Comparison of ENCODE assay signal across 8 cellular contexts in genomic region chr16:75647492-75648264, GRCh38. TPM values are rescaled to one million over a fixed set of nuclear protein-coding genes. Genes with fewer than 3 reads are reported as not detected.
DNase-seq lines count a peak whose midpoint lies in the region; ATAC-seq, FAIRE-seq and TF ChIP-seq lines count a peak whose summit lies in the region.

TSS of gene KARS1 (minus strand) at chr16:75647665. CDS start at chr16:75647639, 26 bp downstream.
TSS of gene TERF2IP (plus strand) at chr16:75647773. CDS start at chr16:75647883, 110 bp downstream.

- TF ChIP-seq CTCF in A549 (IDR thresholded peaks at IDR 0.05), result no peak
- no peak for TF ChIP-seq CTCF in VCaP (conservative IDR thresholded peaks at IDR 0.05)
- TF ChIP-seq CTCF in breast epithelium (IDR thresholded peaks at IDR 0.05), result no peak

- POLR2A ChIA-PET in A549 (lab: Yijun Ruan, JAX), result interaction anchor here (0.6 to 2.1 kb wide), 9 partner anchors 9 to 131 kb away, joined by 3 to 17 read pairs (median 4); partner anchors contain the start of genes ADAT1 and GABARAPL2

- H3K9me3 ChIP-seq in A549, result no peaks in the 10 kb centered on the region
- no peaks in the 10 kb centered on the region for H3K9me3 ChIP-seq in breast epithelium
- no peaks in the 10 kb centered on the region for H3K9me3 ChIP-seq in iPS-18c (ENCODE audit: control insufficient read depth, insufficient read depth, low read length)

- DNase-seq in A549 (ENCODE audit: low read depth in 1 of 2, low spot score in 1 of 2) (peak; percentile 94), NCI-H2171 treated with DMSO at 0.1 percent for 48 hours (lab: John Stamatoyannopoulos, UW) (peak; percentile 95), breast epithelium (ENCODE audit: low spot score in 2 of 2) (peak; percentile 92 to 93)

- peaks cover 22% of the 10 kb centered on the region; the same call in 2 of the 3 replicates for H3K4me1 ChIP-seq in A549
- peaks cover 0 to 34% of the 10 kb centered on the region in 2 donors for H3K4me1 ChIP-seq in breast epithelium

- peak within 1 kb of the TSS; percentile 71 for H3K4me3 ChIP-seq in A549
- peak within 1 kb of the TSS; percentile 86 to 100 (median 87) for H3K4me3 ChIP-seq in breast epithelium
- peak within 1 kb of the TSS; percentile 98 for H3K4me3 ChIP-seq in iPS-18c (ENCODE audit: insufficient read depth, low read depth, low read length)
- H3K4me3 ChIP-seq in skin epidermis, result peak within 1 kb of the TSS; percentile 89 to 100 (median 95)

- 3% methylated on average over 52 of the region's 76 CpGs for WGBS in A549 (ENCODE audit: missing lambda C conversion rate)

- FAIRE-seq in A549 (lab: Jason Lieb, UNC), result no peak

- CTCF ChIA-PET in A549 (lab: Yijun Ruan, JAX), result interaction anchor here (0.8 to 2.2 kb wide), 4 partner anchors 11 to 183 kb away, joined by 3 to 7 read pairs (median 4); partner anchors contain the start of gene TMEM170A

- ATAC-seq in A549, result peak; percentile 94 to 97
- peak; percentile 81 for ATAC-seq in GM18867 (IDR thresholded peaks at IDR 0.05; ENCODE audit: unreplicated experiment)
- peak; percentile 83 for ATAC-seq in HG03103 (IDR thresholded peaks at IDR 0.05; ENCODE audit: low read depth, unreplicated experiment)

- no peaks in the 10 kb centered on the region for H3K27me3 ChIP-seq in breast epithelium

- peak; percentile 90 for TF ChIP-seq POLR2A in A549 (IDR thresholded peaks at IDR 0.05; ENCODE audit: low read length)
- TF ChIP-seq POLR2A in breast epithelium (IDR thresholded peaks at IDR 0.05), result peak; percentile 90

- H3K27ac ChIP-seq in A549, result peak within 1 kb of the TSS; percentile 92 to 96
- H3K27ac ChIP-seq in VCaP, result peak within 1 kb of the TSS; percentile 93
- H3K27ac ChIP-seq in breast epithelium, result peak within 1 kb of the TSS; percentile 96 to 99
- peak within 1 kb of the TSS; percentile 64 to 98 (median 95) for H3K27ac ChIP-seq in skin epidermis

- no peak for TF ChIP-seq RAD21 in A549 (conservative IDR thresholded peaks at IDR 0.05 in 1 of 2, IDR thresholded peaks at IDR 0.05 in 1 of 2)

- peak within 1 kb of the TSS; percentile 78 for H3K4me2 ChIP-seq in A549

- intact Hi-C loops in breast epithelium (cut with DNase I; ENCODE audit: low total_unique reads), result no loop called here

- no peak for TF ChIP-seq EP300 in A549 (IDR thresholded peaks at IDR 0.05)

- no peaks in the 10 kb centered on the region for H3K36me3 ChIP-seq in breast epithelium

TF ChIP-seq in A549, 52 proteins besides CTCF, POLR2A, EP300 and RAD21:
- TF ChIP-seq PHF8 (IDR thresholded peaks at IDR 0.05; ENCODE audit: borderline replicate concordance, low read depth) (peak; percentile 95; the same call in 1 of the 2 replicates), CBX8 (IDR thresholded peaks at IDR 0.05) (no peak), FOXS1 (CRISPR knock-in tag; IDR thresholded peaks at IDR 0.05) (no peak), JUN (IDR thresholded peaks at IDR 0.05) (peak; percentile 76 to 81; a peak in 3 of 5 replicates), MYC (IDR thresholded peaks at IDR 0.05; ENCODE audit: borderline replicate concordance, low read length) (peak; percentile 86), BCL3 (IDR thresholded peaks at IDR 0.05) (peak; percentile 85; the same call in 1 of the 3 replicates), MAX (IDR thresholded peaks at IDR 0.05) (peak; percentile 90), KDM1A (IDR thresholded peaks at IDR 0.05; ENCODE audit: low read depth) (no peak), KDM5A (IDR thresholded peaks at IDR 0.05) (peak; percentile 96), ZSCAN20 (CRISPR knock-in tag; IDR thresholded peaks at IDR 0.05) (no peak), RFX5 (IDR thresholded peaks at IDR 0.05) (no peak), TFCP2L1 (CRISPR knock-in tag; IDR thresholded peaks at IDR 0.05) (no peak)

RNA-seq across cellular contexts. Expression of gene KARS1, which starts in this region (rescaled TPM):
- polyA plus RNA-seq in A549 (2011; rRNA removed) (211 and 218 TPM in 2 replicates), A549 (2017; fragmentation: RNase III; extraction: RNeasy Plus Mini Kit Qiagen cat#74134 plus additional on column Dnase treatment) (145 to 163 TPM (median 146 TPM) in 3 replicates)
- 115 and 116 TPM in 2 replicates for polyA plus RNA-seq in A549 (2012; cell fraction: cytosol; rRNA removed)
- 63.3 and 98.0 TPM in 2 replicates for polyA plus RNA-seq in A549 (2012; cell fraction: nucleus; rRNA removed)
- 89.5 and 105 TPM in 2 replicates for polyA minus RNA-seq in A549 (2011; rRNA and poly(A)+ RNA removed)
- 100 to 1,000 TPM; 107 to 135 (median 114) TPM for total RNA-seq in breast epithelium

RNA-seq across cellular contexts. Expression of gene TERF2IP, which starts in this region (rescaled TPM):
- polyA plus RNA-seq in A549 (2011; rRNA removed), result 24.8 and 37.9 TPM in 2 replicates
- polyA plus RNA-seq in A549 (2012; cell fraction: cytosol; rRNA removed), result 14.9 and 17.1 TPM in 2 replicates
- polyA plus RNA-seq in A549 (2012; cell fraction: nucleus; rRNA removed), result 11.1 and 16.1 TPM in 2 replicates
- 24.8 to 26.7 TPM (median 25.1 TPM) in 3 replicates for polyA plus RNA-seq in A549 (2017; fragmentation: RNase III; extraction: RNeasy Plus Mini Kit Qiagen cat#74134 plus additional on column Dnase treatment)
- polyA minus RNA-seq in A549 (2011; rRNA and poly(A)+ RNA removed), result 4.0 and 4.2 TPM in 2 replicates
- 10 to 100 TPM; 68.2 to 79.0 (median 76.0) TPM for total RNA-seq in breast epithelium

Comparison
In these comparisons a context has a peak if more than half of its experiments do, and no peak if none do; other contexts are left out.
1. Peak in every context shown above with its lines: DNase-seq, ATAC-seq, H3K4me3 ChIP-seq and H3K27ac ChIP-seq.